23 cellular contexts compared by ENCODE assay signal in the genomic region with DNA sequence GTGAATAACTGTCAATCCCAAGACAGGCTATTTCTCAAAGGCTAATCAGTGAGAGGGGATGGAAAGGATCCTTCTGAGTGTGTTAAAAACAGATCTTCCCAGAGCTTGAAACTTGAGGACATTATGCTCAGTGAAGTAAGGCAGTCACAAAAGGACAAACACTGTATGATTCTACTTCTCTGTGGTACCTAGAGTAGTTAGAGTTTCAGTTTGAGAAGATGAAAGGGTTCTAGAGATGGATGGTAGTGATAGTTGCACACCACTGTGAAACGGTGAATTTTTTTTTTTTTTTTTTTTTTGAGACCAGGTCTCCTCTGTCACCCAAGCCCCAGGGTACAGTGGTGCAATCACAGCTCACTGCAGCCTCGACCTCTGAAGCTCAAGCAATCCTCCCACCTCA.
DNase-seq lines count a peak whose midpoint lies in the region; ATAC-seq, FAIRE-seq and TF ChIP-seq lines count a peak whose summit lies in the region.
"Had no signal": no experiment of that assay in that cellular context is flagged by ENCODE, and none has a peak within 500 bp of the region (broad histone marks: within the 10 kb centered on the region; RNA-seq: fewer than 3 reads in every experiment).

No MANE protein-coding gene starts in this region.

- H3K27ac ChIP-seq in heart right ventricle, result peak overlapping the region in 6 of 10 donors; percentile 25 to 94 (median 89)
- H3K27ac ChIP-seq in ascending aorta, result peak overlapping the region; percentile 66 to 77
- H3K27ac ChIP-seq in aorta (ENCODE audit: low read depth in 1 of 2, low read length in 2 of 2), result peak overlapping the region; percentile 10 to 34
- no peak overlapping the region for H3K27ac ChIP-seq in kidney (ENCODE audit: low read depth in 2 of 2, low read length in 2 of 2)
- H3K27ac ChIP-seq: BLaER1 treated with 17β-estradiol and CSF1 and Interleukin-3, amounts not matched to agents 10 nM and 100 nM had no signal

- no peak for DNase-seq in heart right ventricle
- no peak for DNase-seq in Right ventricle myocardium inferior (ENCODE audit: missing footprints)
- DNase-seq in ascending aorta (ENCODE audit: low spot score in 2 of 2), result no peak
- no peak for DNase-seq in aorta
- no peak for DNase-seq in AG08395 (ENCODE audit: low spot score)
- no peak for DNase-seq in kidney
- DNase-seq: activated CD4-positive, alpha-beta T cell treated with anti-CD3 and anti-CD28 coated beads for 1 hour; activated naive CD4-positive, alpha-beta T cell treated with Interleukin-2 at 50 U/mL for 16 hours; DMS153; effector CD4-positive, alpha-beta T cell; HCEC 1CT; mesenchymal stem cell; NCI-H146; NCI-H2107; NCI-H446; NCI-H748 treated with DMSO at 0.1 percent for 48 hours; nephron progenitor cell; SHP77 treated with DMSO at 0.1 percent for 48 hours; small intestine had no signal

- H3K9me3 ChIP-seq in heart right ventricle, result no peaks in the 10 kb centered on the region
- H3K9me3 ChIP-seq in ascending aorta, result no peaks in the 10 kb centered on the region
- H3K9me3 ChIP-seq in aorta (ENCODE audit: control insufficient read depth, low read length), result no peaks in the 10 kb centered on the region
- H3K9me3 ChIP-seq in kidney (ENCODE audit: control insufficient read depth in 1 of 2, low read length in 2 of 2), result no peaks in the 10 kb centered on the region
- H3K9me3 ChIP-seq: BLaER1 treated with 17β-estradiol and CSF1 and Interleukin-3, amounts not matched to agents 10 nM and 100 nM had no signal

- 72 to 76% methylated on average over 2 of the region's 2 CpGs for WGBS in heart right ventricle, 2 donors
- 84 to 88% methylated on average over 2 of the region's 2 CpGs for WGBS in aorta, 2 donors

- H3K36me3 ChIP-seq in heart right ventricle (peaks cover 0 to 22% (median 0%) of the 10 kb centered on the region in 9 donors), ascending aorta (peaks cover 6 to 12% of the 10 kb centered on the region in 2 donors), aorta (ENCODE audit: control insufficient read depth in 1 of 2, insufficient read depth in 2 of 2, low read length in 1 of 2) (no peaks in the 10 kb centered on the region), kidney (ENCODE audit: control insufficient read depth in 1 of 2, insufficient read depth in 2 of 2, low read length in 2 of 2) (no peaks in the 10 kb centered on the region)

- no peak for ATAC-seq in heart right ventricle
- ATAC-seq in Right ventricle myocardium inferior, result no peak
- ATAC-seq in HG02885 (IDR thresholded peaks at IDR 0.05; ENCODE audit: poor library complexity, unreplicated experiment), result peak; percentile 54
- no peak for ATAC-seq in aorta (ENCODE audit: low FRiP score)
- ATAC-seq: left lobe of liver had no signal

- H3K4me3 ChIP-seq in heart right ventricle (no peak overlapping the region), ascending aorta (no peak overlapping the region), aorta (ENCODE audit: low read length in 2 of 2) (no peak overlapping the region), kidney (ENCODE audit: low read length in 2 of 2) (no peak overlapping the region)
- H3K4me3 ChIP-seq: BLaER1 treated with 17β-estradiol and CSF1 and Interleukin-3, amounts not matched to agents 10 nM and 100 nM had no signal

- no peak for TF ChIP-seq CTCF in heart right ventricle (IDR thresholded peaks at IDR 0.05)
- no peak for TF ChIP-seq CTCF in ascending aorta (IDR thresholded peaks at IDR 0.05)
- no peak for TF ChIP-seq CTCF in kidney (IDR thresholded peaks at IDR 0.05; ENCODE audit: borderline replicate concordance, extremely low read depth, insufficient read depth)

- H3K4me1 ChIP-seq in heart right ventricle, result peaks cover 8 to 91% (median 51%) of the 10 kb centered on the region in 9 donors
- H3K4me1 ChIP-seq in ascending aorta, result peaks cover 8 to 62% of the 10 kb centered on the region in 2 donors
- peaks cover 0 to 16% of the 10 kb centered on the region in 2 donors for H3K4me1 ChIP-seq in aorta (ENCODE audit: control insufficient read depth in 1 of 2, insufficient read depth in 2 of 2, low read length in 2 of 2)
- peaks cover 3 to 18% of the 10 kb centered on the region in 2 donors for H3K4me1 ChIP-seq in kidney (ENCODE audit: control insufficient read depth in 1 of 2, insufficient read depth in 1 of 2, low read depth in 1 of 2, low read length in 2 of 2)

- no peak overlapping the region for H3K9ac ChIP-seq in kidney (ENCODE audit: low read length in 2 of 2)
- H3K9ac ChIP-seq: BLaER1 treated with 17β-estradiol and CSF1 and Interleukin-3, amounts not matched to agents 10 nM and 100 nM had no signal

- intact Hi-C loops in heart right ventricle (cut with DNase I) (no loop called here), Right ventricle myocardium inferior (cut with DNase I) (no loop called here), ascending aorta (cut with DNase I) (no loop called here), aorta (cut with DNase I) (no loop called here), kidney (cut with DNase I) (no loop called here)

- H3K27me3 ChIP-seq in heart right ventricle (no peaks in the 10 kb centered on the region), ascending aorta (no peaks in the 10 kb centered on the region), aorta (ENCODE audit: control insufficient read depth in 1 of 2, insufficient read depth in 2 of 2, low read length in 1 of 2) (no peaks in the 10 kb centered on the region)
- H3K27me3 ChIP-seq: BLaER1 treated with 17β-estradiol and CSF1 and Interleukin-3, amounts not matched to agents 10 nM and 100 nM had no signal

- no peak for FAIRE-seq in kidney (lab: Jason Lieb, UNC)
- FAIRE-seq: colon, small intestine had no signal

Comparison
In these comparisons a context has a peak if more than half of its experiments do, and no peak if none do; other contexts are left out.
1. H3K27ac ChIP-seq: peak in heart right ventricle (6 of 10), ascending aorta (2 of 2) and aorta (2 of 2); none in kidney (0 of 2).